In the genomic region with DNA sequence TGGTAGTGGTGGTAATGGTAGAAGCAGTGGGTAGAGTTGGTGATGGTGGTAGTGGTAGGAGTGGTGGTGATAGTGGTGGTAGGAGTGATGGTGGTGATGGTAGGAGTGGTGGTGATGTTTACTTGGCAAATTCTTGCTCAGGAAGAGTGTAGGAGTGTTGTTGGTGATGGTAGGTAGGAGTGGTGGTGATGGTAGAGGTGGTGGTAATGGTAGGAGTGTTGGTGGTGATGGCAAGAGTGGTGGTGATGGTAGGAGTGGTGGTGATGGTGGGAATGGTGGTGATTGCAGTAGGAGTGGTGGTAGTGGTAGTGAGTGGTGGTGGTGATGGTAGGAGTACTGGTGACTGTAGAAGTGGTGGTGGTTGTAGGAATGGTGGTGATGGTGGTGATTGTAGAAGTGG, we compare ENCODE assay signal across 22 cellular contexts.
"Had no signal": no experiment of that assay in that cellular context is flagged by ENCODE, and none has a peak within 500 bp of the region (broad histone marks: within the 10 kb centered on the region; RNA-seq: fewer than 3 reads in every experiment).

No MANE protein-coding gene starts in this region.

- DNase-seq: colonic mucosa; dermis blood vessel endothelial cell; dorsolateral prefrontal cortex; effector CD4-positive, alpha-beta T cell; effector memory CD4-positive, alpha-beta T cell; foreskin keratinocyte; heart left ventricle; hypothalamus; immature natural killer cell; left cardiac atrium; left lung; left ventricle myocardium superior; lower lobe of right lung; mesendoderm; midbrain had no signal

- H3K9me3 ChIP-seq: colonic mucosa, esophagus muscularis mucosa, gastroesophageal sphincter, left lung, lower lobe of right lung had no signal

- H2AFZ ChIP-seq: hepatocyte had no signal

- H3K79me2 ChIP-seq: hepatocyte had no signal

- H3K4me2 ChIP-seq: hepatocyte had no signal

- H3K36me3 ChIP-seq: colonic mucosa, esophagus muscularis mucosa, gastroesophageal sphincter, heart left ventricle, left lung, lower lobe of right lung had no signal

- H3K27ac ChIP-seq: colonic mucosa, dorsolateral prefrontal cortex, esophagus muscularis mucosa, foreskin keratinocyte, gastroesophageal sphincter, heart left ventricle, hepatocyte, left lung, lower lobe of right lung had no signal

- H3K4me3 ChIP-seq: colonic mucosa, dorsolateral prefrontal cortex, esophagus muscularis mucosa, gastroesophageal sphincter, heart left ventricle, hepatocyte, left lung, lower lobe of right lung had no signal

- H3K4me1 ChIP-seq: colonic mucosa, esophagus muscularis mucosa, foreskin keratinocyte, gastroesophageal sphincter, left lung, lower lobe of right lung had no signal

- FAIRE-seq: endothelial cell of umbilical vein, frontal cortex, islet of Langerhans, keratinocyte had no signal

- H3K27me3 ChIP-seq: colonic mucosa, dorsolateral prefrontal cortex, esophagus muscularis mucosa, foreskin keratinocyte, gastroesophageal sphincter, heart left ventricle, hepatocyte, left lung had no signal
